23 cellular contexts compared by ENCODE assay signal in genomic region chr10:5467634-5468255, GRCh38. TPM values are rescaled to one million over a fixed set of nuclear protein-coding genes. Genes with fewer than 3 reads are reported as not detected.
A peak's percentile ranks its signal among the peaks of the same experiment; 100 is the strongest.
DNase-seq lines count a peak whose midpoint lies in the region; ATAC-seq, FAIRE-seq and TF ChIP-seq lines count a peak whose summit lies in the region.
"Had no signal": no experiment of that assay in that cellular context is flagged by ENCODE, and none has a peak within 500 bp of the region (broad histone marks: within the 10 kb centered on the region; RNA-seq: fewer than 3 reads in every experiment).

No MANE protein-coding gene starts in this region.

- H3K27ac Mint-ChIP-seq in neural progenitor cell = peak overlapping the region; percentile 58

- DNase-seq in bronchial epithelial cell (ENCODE audit: low read depth) (peak; percentile 74), kidney (no peak), neural progenitor cell (ENCODE audit: low spot score) (no peak), HAP-1 (ENCODE audit: low spot score in 2 of 2) (no peak), COLO668 (lab: John Stamatoyannopoulos, UW; ENCODE audit: unreplicated experiment) (no peak)
- DNase-seq in activated T-cell treated with anti-CD3 and anti-CD28 coated beads, Interleukin-2, amount 50 U/mL, for 4 hours = no peak
- DNase-seq: activated CD4-positive, alpha-beta T cell treated with anti-CD3 and anti-CD28 coated beads for 48 hours; activated naive CD4-positive, alpha-beta T cell treated with Interleukin-2 at 50 U/mL for 16 hours; aorta; BE2C; midbrain; MV-4-11; NCI-H2107; NCI-H82; ovary; SK-N-SH; stimulated activated CD4-positive, alpha-beta T cell treated with anti-CD3 and anti-CD28 coated beads, Interleukin-4, amount 100 ng/mL, for 24 hours; T1000 had no signal

- no peak overlapping the region for H3K4me2 ChIP-seq in neural progenitor cell
- H3K4me2 ChIP-seq: SK-N-SH had no signal

- H3K36me3 Mint-ChIP-seq in neural progenitor cell = peaks cover 7% of the 10 kb centered on the region
- no peaks in the 10 kb centered on the region for H3K36me3 Mint-ChIP-seq in activated T-cell treated with anti-CD3 and anti-CD28 coated beads, Interleukin-2, amount 50 U/mL, for 4 hours (ENCODE audit: insufficient read depth)

- peaks cover 6 to 9% of the 10 kb centered on the region in 2 donors for H3K4me1 ChIP-seq in kidney (ENCODE audit: control insufficient read depth in 1 of 2, insufficient read depth in 1 of 2, low read depth in 1 of 2, low read length in 2 of 2)
- peaks cover 14% of the 10 kb centered on the region for H3K4me1 ChIP-seq in neural progenitor cell
- no peaks in the 10 kb centered on the region for H3K4me1 ChIP-seq in urinary bladder (ENCODE audit: insufficient read depth)
- no peaks in the 10 kb centered on the region for H3K4me1 ChIP-seq in HAP-1
- H3K4me1 ChIP-seq: BE2C had no signal

- TF ChIP-seq CTCF in bronchial epithelial cell (IDR thresholded peaks at IDR 0.05; ENCODE audit: insufficient read depth, low read length, severe bottlenecking) = no peak
- no peak for TF ChIP-seq CTCF in kidney (IDR thresholded peaks at IDR 0.05; ENCODE audit: borderline replicate concordance, extremely low read depth, insufficient read depth)
- TF ChIP-seq CTCF in neural progenitor cell (IDR thresholded peaks at IDR 0.05) = no peak

- H3K27me3 Mint-ChIP-seq in neural progenitor cell (ENCODE audit: insufficient read depth, low read depth) = peaks cover 8% of the 10 kb centered on the region
- no peaks in the 10 kb centered on the region for H3K27me3 Mint-ChIP-seq in activated T-cell treated with anti-CD3 and anti-CD28 coated beads, Interleukin-2, amount 50 U/mL, for 4 hours (ENCODE audit: low read depth)

- H3K9ac ChIP-seq in kidney (ENCODE audit: low read length in 2 of 2) = no peak overlapping the region
- H3K9ac ChIP-seq in neural progenitor cell = no peak overlapping the region
- H3K9ac ChIP-seq: GM23248, SK-N-SH had no signal

- H3F3A ChIP-seq in neural progenitor cell (ENCODE audit: low read depth) = peaks cover 6% of the 10 kb centered on the region

- no peak overlapping the region for H3K4me3 Mint-ChIP-seq in neural progenitor cell
- H3K4me3 Mint-ChIP-seq in activated T-cell treated with anti-CD3 and anti-CD28 coated beads, Interleukin-2, amount 50 U/mL, for 4 hours = no peak overlapping the region

- WGBS in urinary bladder = 89% methylated on average over 6 of the region's 6 CpGs

- H3K36me3 ChIP-seq in bronchial epithelial cell (ENCODE audit: control insufficient read depth, insufficient read depth, low read length) (no peaks in the 10 kb centered on the region), kidney (ENCODE audit: control insufficient read depth in 1 of 2, insufficient read depth in 2 of 2, low read length in 2 of 2) (no peaks in the 10 kb centered on the region), neural progenitor cell (no peaks in the 10 kb centered on the region), urinary bladder (ENCODE audit: insufficient read depth) (no peaks in the 10 kb centered on the region), HAP-1 (replicated peaks) (no peaks in the 10 kb centered on the region)
- H3K36me3 ChIP-seq: BE2C, ovary had no signal

- H3K27me3 ChIP-seq in bronchial epithelial cell (ENCODE audit: control insufficient read depth, insufficient read depth, low read length) (no peaks in the 10 kb centered on the region), neural progenitor cell (no peaks in the 10 kb centered on the region), HAP-1 (ENCODE audit: low read depth) (no peaks in the 10 kb centered on the region)
- H3K27me3 ChIP-seq: BE2C, ovary had no signal

- H3K9me3 Mint-ChIP-seq in neural progenitor cell = peaks cover 22% of the 10 kb centered on the region
- no peaks in the 10 kb centered on the region for H3K9me3 Mint-ChIP-seq in activated T-cell treated with anti-CD3 and anti-CD28 coated beads, Interleukin-2, amount 50 U/mL, for 4 hours

- no peaks in the 10 kb centered on the region for H3K79me2 ChIP-seq in neural progenitor cell (ENCODE audit: low read depth)

- intact Hi-C loops in kidney (cut with DNase I) = no loop called here

- H4K20me1 ChIP-seq in neural progenitor cell (ENCODE audit: low read depth) = no peaks in the 10 kb centered on the region

- no peak overlapping the region for H2AFZ ChIP-seq in neural progenitor cell (replicated peaks)

- H3K27ac ChIP-seq in kidney (ENCODE audit: low read depth in 2 of 2, low read length in 2 of 2) (peak overlapping the region; percentile 42 to 58), neural progenitor cell (no peak overlapping the region), urinary bladder (ENCODE audit: low read depth) (peak overlapping the region; percentile 57)
- H3K27ac ChIP-seq: GM23248, ovary had no signal

- peak; percentile 88 for FAIRE-seq in bronchial epithelial cell (lab: Jason Lieb, UNC)
- FAIRE-seq in kidney (lab: Jason Lieb, UNC) = no peak
- FAIRE-seq: endometrium had no signal

- no peak for ATAC-seq in GM18909 (IDR thresholded peaks at IDR 0.05; ENCODE audit: poor library complexity, unreplicated experiment)
- ATAC-seq in activated T-cell treated with anti-CD3 and anti-CD28 coated beads, Interleukin-2, amount 50 U/mL, for 4 hours = no peak
- ATAC-seq: Panc1 had no signal

- H3K4me3 ChIP-seq in bronchial epithelial cell (ENCODE audit: low read depth, low read length) (no peak overlapping the region), kidney (ENCODE audit: low read length in 2 of 2) (no peak overlapping the region), neural progenitor cell (no peak overlapping the region), urinary bladder (ENCODE audit: low read depth, low read length) (no peak overlapping the region), HAP-1 (no peak overlapping the region)
- H3K4me3 ChIP-seq: GM23248, ovary had no signal

- H3K4me1 Mint-ChIP-seq in neural progenitor cell = peaks cover 35% of the 10 kb centered on the region
- H3K4me1 Mint-ChIP-seq in activated T-cell treated with anti-CD3 and anti-CD28 coated beads, Interleukin-2, amount 50 U/mL, for 4 hours (ENCODE audit: low read depth) = no peaks in the 10 kb centered on the region

- peaks cover 0 to 8% of the 10 kb centered on the region in 2 donors for H3K9me3 ChIP-seq in kidney (ENCODE audit: control insufficient read depth in 1 of 2, low read length in 2 of 2)
- no peaks in the 10 kb centered on the region for H3K9me3 ChIP-seq in neural progenitor cell (ENCODE audit: low read depth)
- H3K9me3 ChIP-seq in HAP-1 = no peaks in the 10 kb centered on the region; the same call in 1 of the 2 replicates
- H3K9me3 ChIP-seq: BE2C, SK-N-SH had no signal

- in situ Hi-C loops in HAP-1 (cut with MboI; ENCODE audit: low sequenced_read_pairs) = no loop called here

RNA-seq across cellular contexts. Expression of gene CALML5, which starts 31.6 kb away (rescaled TPM):
- total RNA-seq in bronchial epithelial cell = 0.79 and 4.4 TPM in 2 replicates
- not detected for total RNA-seq in kidney
- polyA plus RNA-seq in kidney (ENCODE audit: insufficient read depth, low read depth, low replicate concordance) = not detected
- not detected in 2 replicates for total RNA-seq in neural progenitor cell (ENCODE audit: low replicate concordance)
- not detected for total RNA-seq in urinary bladder
- polyA plus RNA-seq in urinary bladder = not detected
- not detected for total RNA-seq in activated T-cell treated with anti-CD3 and anti-CD28 coated beads, Interleukin-2, amount 50 U/mL, for 4 hours
- total RNA-seq: aorta, GM23248 had no signal
- polyA plus RNA-seq: aorta, GM23248, ovary, SK-N-SH had no signal

RNA-seq across cellular contexts. Expression of gene NET1, which starts 55.4 kb away (rescaled TPM):
- 45.8 and 118 TPM in 2 replicates for total RNA-seq in bronchial epithelial cell
- total RNA-seq in kidney = 86.5 TPM
- polyA plus RNA-seq in kidney (ENCODE audit: insufficient read depth, low read depth, low replicate concordance) = 35.9 TPM
- total RNA-seq in neural progenitor cell (ENCODE audit: low replicate concordance) = 65.2 and 90.5 TPM in 2 replicates
- total RNA-seq in urinary bladder = 108 TPM
- polyA plus RNA-seq in urinary bladder = 54.0 TPM
- total RNA-seq in activated T-cell treated with anti-CD3 and anti-CD28 coated beads, Interleukin-2, amount 50 U/mL, for 4 hours = 10 to 100 TPM; 12.7 to 35.4 (median 17.6) TPM

RNA-seq across cellular contexts. Expression of gene CALML3, which starts 57.0 kb away (rescaled TPM):
- total RNA-seq in bronchial epithelial cell (0.53 and 1.0 TPM in 2 replicates), kidney (not detected), neural progenitor cell (ENCODE audit: low replicate concordance) (not detected in 2 replicates), urinary bladder (not detected)
- polyA plus RNA-seq in kidney (ENCODE audit: insufficient read depth, low read depth, low replicate concordance) (15.9 TPM), urinary bladder (not detected)
- not detected for total RNA-seq in activated T-cell treated with anti-CD3 and anti-CD28 coated beads, Interleukin-2, amount 50 U/mL, for 4 hours
- total RNA-seq: aorta, GM23248 had no signal
- polyA plus RNA-seq: GM23248, SK-N-SH had no signal
